ENCODE assay signal across 39 cellular contexts in the genomic region with DNA sequence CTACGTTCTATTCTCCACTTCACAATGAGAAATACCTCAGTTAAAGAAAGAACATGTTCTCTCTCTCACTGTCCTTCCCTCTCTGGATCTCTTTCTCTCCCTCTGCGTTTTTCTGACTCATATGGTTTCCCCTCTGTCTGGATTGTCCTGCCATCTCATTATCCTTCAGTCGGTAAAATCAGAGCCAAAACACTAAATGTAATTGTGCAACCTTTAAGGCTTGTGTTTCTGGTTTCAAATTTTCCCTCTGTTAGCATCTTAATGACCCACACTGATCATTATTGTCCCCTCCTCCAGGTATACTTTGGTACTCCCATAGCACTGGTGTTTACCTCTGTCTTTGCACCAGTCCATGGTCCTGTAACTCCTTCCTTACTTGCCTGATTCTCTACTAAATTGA.
"Had no signal": no experiment of that assay in that cellular context is flagged by ENCODE, and none has a peak within 500 bp of the region (broad histone marks: within the 10 kb centered on the region; RNA-seq: fewer than 3 reads in every experiment).

No MANE protein-coding gene starts in this region.

- H3K4me1 ChIP-seq: Peyer's patch, SJSA1 had no signal

- H3K36me3 Mint-ChIP-seq: activated CD4-positive, alpha-beta memory T cell treated with anti-CD3 and anti-CD28 coated beads for 36 hours; activated naive CD8-positive, alpha-beta T cell treated with anti-CD3 and anti-CD28 coated beads for 36 hours had no signal

- H3K9me3 Mint-ChIP-seq: activated B cell treated with CpG ODN at 0.5 μM for 24 hours; activated CD4-positive, alpha-beta memory T cell treated with anti-CD3 and anti-CD28 coated beads for 36 hours; activated naive CD8-positive, alpha-beta T cell treated with anti-CD3 and anti-CD28 coated beads for 36 hours; activated T-cell treated with anti-CD3 and anti-CD28 coated beads, Interleukin-2, amount 50 U/mL, for 4 hours; T-helper 1 cell treated with Interleukin-12 subunit alpha and Interleukin-12 subunit beta and Interleukin-4 antibody, amounts not matched to agents 30 μg/mL and 1 μg/mL, for 36 hours; T-helper 2 cell treated with Interferon-gamma antibody and Interleukin-4, amounts not matched to agents 5 μg/mL and 100 μg/mL, for 36 hours had no signal

- H3K9ac ChIP-seq: KMS-11, SK-N-SH had no signal

- H3K4me3 ChIP-seq: cardiac muscle cell, Peyer's patch, SJSA1 had no signal

- H3K4me2 ChIP-seq: KMS-11, SK-N-SH had no signal

- ATAC-seq: activated T-cell treated with anti-CD3 and anti-CD28 coated beads, Interleukin-2, amount 50 U/mL, for 4 hours; PC-3 had no signal

- H3K4me1 Mint-ChIP-seq: activated B cell treated with CpG ODN at 0.5 μM for 24 hours; activated naive CD8-positive, alpha-beta T cell treated with anti-CD3 and anti-CD28 coated beads for 36 hours; central memory CD8-positive, alpha-beta T cell had no signal

- DNase-seq: activated B cell treated with CpG ODN at 0.5 μM for 24 hours; activated CD4-positive, alpha-beta memory T cell treated with anti-CD3 and anti-CD28 coated beads for 36 hours; activated CD4-positive, alpha-beta T cell treated with anti-CD3 and anti-CD28 coated beads for 4 hours; activated CD4-positive, alpha-beta T cell treated with anti-CD3 and anti-CD28 coated beads, Interleukin-2, amount 50 U/mL, for 1 hour; activated CD4-positive, CD25-positive, alpha-beta regulatory T cell treated with anti-CD3 and anti-CD28 coated beads, Interleukin-2, amount 50 U/mL, for 72 hours; activated CD8-positive, alpha-beta memory T cell treated with anti-CD3 and anti-CD28 coated beads, Interleukin-2, amount 50 U/mL, for 4 hours; activated effector memory CD4-positive, alpha-beta T cell treated with Interleukin-2 at 50 U/mL for 16 hours; activated naive CD4-positive, alpha-beta T cell; activated naive CD4-positive, alpha-beta T cell treated with anti-CD3 and anti-CD28 coated beads, Interleukin-2, amount 50 U/mL, for 16 hours; activated naive CD8-positive, alpha-beta T cell treated with anti-CD3 and anti-CD28 coated beads for 36 hours; activated T-cell treated with anti-CD3 and anti-CD28 coated beads for 4 hours; activated T-cell treated with anti-CD3 and anti-CD28 coated beads, Interleukin-2, amount 50 U/mL, for 4 hours; amniotic stem cell; aorta; brain microvascular endothelial cell; NCI-H1092 treated with DMSO at 0.1 percent for 48 hours; NCI-H1417; NCI-H146; NCI-H187; NCI-H2029 treated with DMSO at 0.1 percent for 48 hours; NCI-H2107; NCI-H226; NCI-H446 treated with DMSO at 0.1 percent for 48 hours; NCI-H524; NCI-H748 treated with DMSO at 0.1 percent for 48 hours; NK-92 treated with Interleukin-12 subunit alpha and Interleukin-12 subunit beta, amount 100 ng/mL, for 24 hours; PC-3; Peyer's patch; RPMI8226; SHP77 treated with DMSO at 0.1 percent for 48 hours; SK-N-SH had no signal

- H3K27me3 ChIP-seq: brain microvascular endothelial cell, cardiac muscle cell, Peyer's patch, SJSA1 had no signal

- H3K36me3 ChIP-seq: brain microvascular endothelial cell, cardiac muscle cell, Peyer's patch, SJSA1 had no signal

- H3K9me3 ChIP-seq: Peyer's patch, SJSA1, SK-N-SH had no signal

- H3K27ac Mint-ChIP-seq: activated B cell treated with CpG ODN at 0.5 μM for 24 hours; activated CD4-positive, alpha-beta memory T cell treated with anti-CD3 and anti-CD28 coated beads for 36 hours; activated naive CD8-positive, alpha-beta T cell treated with anti-CD3 and anti-CD28 coated beads for 36 hours; T-helper 1 cell treated with Interleukin-12 subunit alpha and Interleukin-12 subunit beta and Interleukin-4 antibody, amounts not matched to agents 30 μg/mL and 1 μg/mL, for 36 hours; T-helper 2 cell treated with Interferon-gamma antibody and Interleukin-4, amounts not matched to agents 5 μg/mL and 100 μg/mL, for 36 hours had no signal

- H3K4me3 Mint-ChIP-seq: activated B cell treated with CpG ODN at 0.5 μM for 24 hours; activated CD4-positive, alpha-beta memory T cell treated with anti-CD3 and anti-CD28 coated beads for 36 hours; activated naive CD8-positive, alpha-beta T cell treated with anti-CD3 and anti-CD28 coated beads for 36 hours; activated T-cell treated with anti-CD3 and anti-CD28 coated beads, Interleukin-2, amount 50 U/mL, for 4 hours; central memory CD8-positive, alpha-beta T cell; T-helper 1 cell treated with Interleukin-12 subunit alpha and Interleukin-12 subunit beta and Interleukin-4 antibody, amounts not matched to agents 30 μg/mL and 1 μg/mL, for 36 hours; T-helper 2 cell treated with Interferon-gamma antibody and Interleukin-4, amounts not matched to agents 5 μg/mL and 100 μg/mL, for 36 hours had no signal

- H3K27ac ChIP-seq: brain microvascular endothelial cell, cardiac muscle cell, KMS-11, Peyer's patch, SJSA1, VCaP had no signal

- H3K27me3 Mint-ChIP-seq: activated B cell treated with CpG ODN at 0.5 μM for 24 hours; activated CD4-positive, alpha-beta memory T cell treated with anti-CD3 and anti-CD28 coated beads for 36 hours; activated naive CD8-positive, alpha-beta T cell treated with anti-CD3 and anti-CD28 coated beads for 36 hours; central memory CD8-positive, alpha-beta T cell had no signal

- FAIRE-seq: TTC549 had no signal
